In genomic region chrX:37075892-37076595, GRCh38 we compare ENCODE assay signal across 1 cellular context.
TF ChIP-seq lines count a peak whose summit lies in the region.

No MANE protein-coding gene starts in this region.

TF ChIP-seq in GM12878, 131 proteins besides CTCF, POLR2A, EP300 and RAD21:
- TF ChIP-seq REST (IDR thresholded peaks at IDR 0.05; ENCODE audit: low read depth, low read length), result no peak
- TF ChIP-seq TBL1XR1 (IDR thresholded peaks at IDR 0.05; ENCODE audit: low read depth, low read length), result no peak
- 0 out of 2 replicates have a peak, but pooled peaks have one; percentile 31 for TF ChIP-seq JUNB (IDR thresholded peaks at IDR 0.05)
- TF ChIP-seq HCFC1 (IDR thresholded peaks at IDR 0.05; ENCODE audit: low read length), result no peak
- no peak for TF ChIP-seq MLLT1 (IDR thresholded peaks at IDR 0.05)
- no peak for TF ChIP-seq HSF1 (IDR thresholded peaks at IDR 0.05; ENCODE audit: low read depth, low read length)
- no peak for TF ChIP-seq NKRF (conservative IDR thresholded peaks at IDR 0.05)
- TF ChIP-seq NFYA (IDR thresholded peaks at IDR 0.05; ENCODE audit: borderline replicate concordance, low read depth, low read length), result no peak
- peak; percentile 54; the same call in 1 of the 2 replicates for TF ChIP-seq SPI1 (IDR thresholded peaks at IDR 0.05; ENCODE audit: borderline replicate concordance, insufficient read depth, low read depth, low read length)
- TF ChIP-seq EED (IDR thresholded peaks at IDR 0.05; ENCODE audit: low read depth), result no peak
- TF ChIP-seq IRF4 (IDR thresholded peaks at IDR 0.05; ENCODE audit: low read depth, low read length), result 0 out of 2 replicates have a peak, but pooled peaks have one; percentile 19
- TF ChIP-seq FOS (IDR thresholded peaks at IDR 0.05; ENCODE audit: borderline replicate concordance, extremely low read depth, insufficient read length), result no peak
- no peak for TF ChIP-seq USF1 (IDR thresholded peaks at IDR 0.05; ENCODE audit: borderline replicate concordance, extremely low read length, insufficient read depth, low read depth, low read length)
- no peak for TF ChIP-seq SKIL (IDR thresholded peaks at IDR 0.05; ENCODE audit: low read depth, poor library complexity, severe bottlenecking)
- no peak for TF ChIP-seq ELK1 (IDR thresholded peaks at IDR 0.05; ENCODE audit: low read depth, low read length)
- TF ChIP-seq SUPT20H (IDR thresholded peaks at IDR 0.05; ENCODE audit: borderline replicate concordance, control insufficient read depth, low read depth, low read length), result no peak
- no peak for TF ChIP-seq SMARCA5 (IDR thresholded peaks at IDR 0.05)
- no peak for TF ChIP-seq E2F4 (IDR thresholded peaks at IDR 0.05; ENCODE audit: low read depth, low read length)
- no peak for TF ChIP-seq NFIC (IDR thresholded peaks at IDR 0.05; ENCODE audit: low read depth, low read length)
- TF ChIP-seq ZNF592 (IDR thresholded peaks at IDR 0.05), result no peak
- no peak for TF ChIP-seq CHD4 (IDR thresholded peaks at IDR 0.05)
- no peak for TF ChIP-seq JUND (IDR thresholded peaks at IDR 0.05; ENCODE audit: low read depth, low read length)
- no peak for TF ChIP-seq CEBPB (IDR thresholded peaks at IDR 0.05; ENCODE audit: borderline replicate concordance in 1 of 2, low read depth in 2 of 2, low read length in 2 of 2)
